In the genomic region with DNA sequence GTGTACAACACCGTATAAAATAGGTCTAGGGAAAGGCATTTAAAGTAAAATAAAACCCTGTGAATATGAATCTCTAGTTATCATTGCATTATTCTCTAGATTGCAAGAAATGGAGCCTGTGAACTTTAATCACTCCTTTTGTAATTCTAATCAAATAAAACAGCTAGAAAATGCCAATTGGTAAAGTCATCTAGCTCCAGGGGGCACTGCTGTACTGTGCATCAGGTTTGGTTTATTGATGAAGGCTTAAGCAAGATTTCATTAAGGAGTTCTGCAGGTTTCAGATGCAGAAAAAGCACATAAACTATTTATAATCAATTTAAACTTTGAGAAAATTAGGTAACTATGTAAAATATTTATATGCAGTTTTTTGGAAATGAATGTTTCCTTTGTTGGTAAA, we compare ENCODE assay signal across 8 cellular contexts.
DNase-seq lines count a peak whose midpoint lies in the region; ATAC-seq and TF ChIP-seq lines count a peak whose summit lies in the region.

No MANE protein-coding gene starts in this region.

- H3K27me3 ChIP-seq in breast epithelium (no peaks in the 10 kb centered on the region), tibial artery (no peaks in the 10 kb centered on the region)

- DNase-seq in MCF 10A (ENCODE audit: unreplicated experiment) (peak; percentile 65), breast epithelium (ENCODE audit: low spot score in 2 of 2) (no peak), NCI-H82 (lab: John Stamatoyannopoulos, UW) (peak; percentile 65), fibroblast of mammary gland (ENCODE audit: low read depth) (peak; percentile 55), tibial artery (no peak), T-helper 1 cell (no peak)
- DNase-seq in stimulated activated CD4-positive, alpha-beta T cell treated with anti-CD3 and anti-CD28 coated beads, Interleukin-4, amount 100 ng/mL, for 4 hours: no peak

- BruUV-seq in MCF 10A (replicated peaks; lab: Mats Ljungman, UMichigan): no TSS peak

- no peaks in the 10 kb centered on the region for H3K36me3 Mint-ChIP-seq in MCF 10A (ENCODE audit: insufficient read depth, unreplicated experiment)

- POLR2A ChIA-PET in MCF 10A (lab: Yijun Ruan, JAX): no interaction called here

- no peaks in the 10 kb centered on the region for H3K4me1 Mint-ChIP-seq in MCF 10A (ENCODE audit: insufficient read depth, unreplicated experiment)

- intact Hi-C loops in MCF 10A (cut with micrococcal nuclease) (loop anchor here (2.0 kb wide), 1 partner anchor 1496 kb away; no protein-coding TSS in a partner anchor), breast epithelium (cut with DNase I; ENCODE audit: low total_unique reads) (no loop called here), tibial artery (cut with DNase I; ENCODE audit: low total_unique reads) (no loop called here)

- no peaks in the 10 kb centered on the region for H3K27me3 Mint-ChIP-seq in MCF 10A (ENCODE audit: insufficient read depth, unreplicated experiment)

- H3K9me3 ChIP-seq in breast epithelium (no peaks in the 10 kb centered on the region), tibial artery (no peaks in the 10 kb centered on the region)

- TF ChIP-seq POLR2A in breast epithelium (IDR thresholded peaks at IDR 0.05): no peak

- no peaks in the 10 kb centered on the region for H3K9me3 Mint-ChIP-seq in MCF 10A (ENCODE audit: unreplicated experiment)

- H3K4me3 ChIP-seq in breast epithelium (no peak overlapping the region), fibroblast of mammary gland (ENCODE audit: control insufficient read depth, low read depth, low read length) (no peak overlapping the region), tibial artery (no peak overlapping the region)

- H3K4me3 Mint-ChIP-seq in MCF 10A (ENCODE audit: unreplicated experiment): no peak overlapping the region

- H3K27ac ChIP-seq in breast epithelium (no peak overlapping the region), tibial artery (no peak overlapping the region)

- H3K27ac Mint-ChIP-seq in MCF 10A (ENCODE audit: low read depth, unreplicated experiment): no peak overlapping the region

- TF ChIP-seq CTCF in MCF 10A (IDR thresholded peaks at IDR 0.05; ENCODE audit: unreplicated experiment) (peak; percentile 47), breast epithelium (IDR thresholded peaks at IDR 0.05) (peak in 1 of 3 donors; percentile 26), fibroblast of mammary gland (conservative IDR thresholded peaks at IDR 0.05; ENCODE audit: control insufficient read depth, insufficient read depth, low read depth, low read length) (peak; percentile 55), tibial artery (IDR thresholded peaks at IDR 0.05) (peak; percentile 16 to 25)

- CTCF ChIA-PET in MCF 10A (lab: Yijun Ruan, JAX): interaction anchor here (0.6 to 1.8 kb wide), 3 partner anchors 53 to 1494 kb away, joined by 3 to 7 read pairs (median 3); no protein-coding TSS in a partner anchor

- ATAC-seq in HG02678 (IDR thresholded peaks at IDR 0.05; ENCODE audit: unreplicated experiment): no peak

- no peaks in the 10 kb centered on the region for H3K36me3 ChIP-seq in breast epithelium
- no peaks in the 10 kb centered on the region for H3K36me3 ChIP-seq in tibial artery

- H3K4me1 ChIP-seq in breast epithelium (no peaks in the 10 kb centered on the region), tibial artery (no peaks in the 10 kb centered on the region)

Comparison
In these comparisons a context has a peak if more than half of its experiments do, and no peak if none do; other contexts are left out.
1. DNase-seq: peak in MCF 10A (single experiment), NCI-H82 (single experiment) and fibroblast of mammary gland (single experiment); none in breast epithelium (0 of 2), tibial artery (0 of 2), T-helper 1 cell (0 of 5) and stimulated activated CD4-positive, alpha-beta T cell treated with anti-CD3 and anti-CD28 coated beads, Interleukin-4, amount 100 ng/mL, for 4 hours (0 of 2).